In the genomic region with DNA sequence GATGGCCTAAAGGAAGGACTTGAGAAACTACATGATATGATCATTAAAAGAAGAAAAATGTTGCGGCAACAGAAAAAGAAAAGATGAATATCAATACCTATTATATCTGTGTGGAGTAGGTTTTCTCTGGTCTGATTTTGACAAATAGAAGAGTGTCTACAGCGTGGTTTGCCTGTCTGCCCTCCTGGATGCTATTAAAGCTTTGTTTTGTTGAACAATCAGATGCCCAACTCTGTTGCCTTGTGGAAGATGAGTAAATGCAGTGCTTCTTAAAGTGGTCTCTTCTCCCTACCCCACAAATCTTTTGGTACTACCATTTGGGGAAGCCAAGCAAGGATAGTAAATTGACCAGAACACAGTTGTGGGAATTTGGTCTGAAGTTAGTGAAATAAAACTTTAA, we compare ENCODE assay signal across 8 cellular contexts. TPM values are rescaled to one million over a fixed set of nuclear protein-coding genes. Genes with fewer than 3 reads are reported as not detected.
A peak's percentile ranks its signal among the peaks of the same experiment; 100 is the strongest.
DNase-seq lines count a peak whose midpoint lies in the region; ATAC-seq, FAIRE-seq and TF ChIP-seq lines count a peak whose summit lies in the region.
"Not testable (repeated sequence)": the region's sequence is repeated elsewhere in the genome, so short reads cannot be mapped to it uniquely, and the experiment has no call there.

No MANE protein-coding gene starts in this region.

- H3K4ac ChIP-seq in IMR-90 (ENCODE audit: low read depth, low read length), result not testable (repeated sequence)

- H3K27ac Mint-ChIP-seq in activated CD4-positive, alpha-beta memory T cell treated with anti-CD3 and anti-CD28 coated beads, Interleukin-2, amount 10 ng/mL, durations not matched to agents 7 days and 5 days, result not testable (repeated sequence)
- H3K27ac Mint-ChIP-seq in neural crest cell (ENCODE audit: unreplicated experiment), result peak overlapping the region; percentile 58

- peaks cover 56% of the 10 kb centered on the region for H3K4me1 Mint-ChIP-seq in activated CD4-positive, alpha-beta memory T cell treated with anti-CD3 and anti-CD28 coated beads, Interleukin-2, amount 10 ng/mL, durations not matched to agents 7 days and 5 days
- peaks cover 55% of the 10 kb centered on the region for H3K4me1 Mint-ChIP-seq in neural crest cell

- not testable (repeated sequence) for H4K91ac ChIP-seq in IMR-90 (ENCODE audit: insufficient read depth, low read depth, low read length)

- TF ChIP-seq POLR2A in IMR-90 (IDR thresholded peaks at IDR 0.05; ENCODE audit: low read depth, low read length), result not testable (repeated sequence)

- H3K9ac ChIP-seq in IMR-90 (ENCODE audit: low read depth, low read length); fibroblast of lung (ENCODE audit: insufficient read depth, low read length): not testable (repeated sequence)
- H3K9ac ChIP-seq in keratinocyte (ENCODE audit: control insufficient read depth, extremely low read depth, insufficient read depth, low read length) (peak overlapping the region; percentile 40), smooth muscle cell (ENCODE audit: low read depth) (peak overlapping the region; percentile 56)

- POLR2A ChIA-PET in AG04450 (lab: Yijun Ruan, JAX); IMR-90 (lab: Charles Lee; ENCODE audit: unreplicated experiment): not testable (repeated sequence)
- POLR2A ChIA-PET in activated CD4-positive, alpha-beta memory T cell treated with anti-CD3 and anti-CD28 coated beads, Interleukin-2, amount 10 ng/mL, durations not matched to agents 7 days and 5 days (lab: Charles Lee), result interaction anchor here (1.1 kb wide), 1 partner anchor 28 kb away, joined by 4 read pairs; no protein-coding TSS in a partner anchor

- DNase-seq in AG04450 (ENCODE audit: low read depth, low spot score); IMR-90; activated CD4-positive, alpha-beta memory T cell treated with anti-CD3 and anti-CD28 coated beads, Interleukin-2, amount 10 ng/mL, durations not matched to agents 7 days and 5 days; cardiac fibroblast (ENCODE audit: low read depth in 2 of 2); fibroblast of lung (ENCODE audit: low read depth in 2 of 2); keratinocyte (ENCODE audit: low read depth, low spot score); neural crest cell (ENCODE audit: low read depth, low spot score); smooth muscle cell (lab: John Stamatoyannopoulos, UW; ENCODE audit: unreplicated experiment): not testable (repeated sequence)

- not testable (repeated sequence) for H3K18ac ChIP-seq in IMR-90 (ENCODE audit: low read depth, low read length)

- H3K4me2 ChIP-seq in IMR-90 (ENCODE audit: low read depth, low read length) (peak overlapping the region; percentile 18; the same call in 1 of the 2 replicates), fibroblast of lung (ENCODE audit: extremely low read depth, insufficient read depth, low read length) (peak overlapping the region; percentile 62), keratinocyte (ENCODE audit: control insufficient read depth, extremely low read depth, insufficient read depth, low read depth, low read length) (peak overlapping the region; percentile 82), smooth muscle cell (peak overlapping the region; percentile 94)

- FAIRE-seq in keratinocyte (lab: Jason Lieb, UNC), result not testable (repeated sequence)

- H2AK9ac ChIP-seq in IMR-90 (replicated peaks; ENCODE audit: low read depth, low read length, poor library complexity), result not testable (repeated sequence)

- not testable (repeated sequence) for H3K23ac ChIP-seq in IMR-90 (ENCODE audit: low read depth, low read length)

- not testable (repeated sequence) for H2AK5ac ChIP-seq in IMR-90 (ENCODE audit: low read depth, low read length)

- H3K79me2 ChIP-seq in fibroblast of lung (ENCODE audit: control insufficient read depth, insufficient read depth, low read length) (peaks cover 19% of the 10 kb centered on the region), keratinocyte (ENCODE audit: control insufficient read depth, insufficient read depth, low read length) (peaks cover 40% of the 10 kb centered on the region), smooth muscle cell (ENCODE audit: low read depth) (peaks cover 62% of the 10 kb centered on the region)

- in situ Hi-C loops in IMR-90 (cut with MboI; ENCODE audit: low sequenced_read_pairs), result loop anchor here (25.0 kb wide), 1 partner anchor 424 kb away; no protein-coding TSS in a partner anchor

- not testable (repeated sequence) for ATAC-seq in IMR-90 (ENCODE audit: low read depth)

- H2AFZ ChIP-seq in IMR-90 (replicated peaks; ENCODE audit: low read length, poor library complexity); fibroblast of lung (ENCODE audit: low read length); keratinocyte (ENCODE audit: control insufficient read depth, low read length); smooth muscle cell (ENCODE audit: low read depth): not testable (repeated sequence)

- not testable (repeated sequence) for H3K36me3 ChIP-seq in IMR-90 (ENCODE audit: control insufficient read depth, insufficient read depth, low read length); fibroblast of lung (ENCODE audit: control insufficient read depth, insufficient read depth, low read length); keratinocyte (ENCODE audit: control insufficient read depth in 2 of 2, extremely low read depth in 1 of 2, insufficient read depth in 2 of 2, low read length in 2 of 2); smooth muscle cell (ENCODE audit: low read depth)

- H4K5ac ChIP-seq in IMR-90 (ENCODE audit: low read depth, low read length), result not testable (repeated sequence)

- no CpG with 5 or more reads among the region's 2 CpGs for WGBS in IMR-90 (ENCODE audit: extremely low coverage in 2 of 2, insufficient read length in 1 of 2), 2 experiments
- 70% methylated on average over 2 of the region's 2 CpGs for WGBS in smooth muscle cell (ENCODE audit: low lambda C conversion rate)

- BruUV-seq in IMR-90 (replicated peaks; lab: Mats Ljungman, UMichigan), result not testable (repeated sequence)

- H3K27ac ChIP-seq in AG04450 (ENCODE audit: low read depth, low read length); IMR-90 (ENCODE audit: insufficient read depth, low read length); fibroblast of lung (ENCODE audit: insufficient read depth, low read length); keratinocyte (ENCODE audit: control insufficient read depth, insufficient read depth, low read length); smooth muscle cell (ENCODE audit: low read depth): not testable (repeated sequence)

- intact Hi-C loops in IMR-90 (cut with micrococcal nuclease), result loop anchor here (5.0 kb wide), 4 partner anchors 69 to 509 kb away; no protein-coding TSS in a partner anchor

- H3K4me3 Mint-ChIP-seq in activated CD4-positive, alpha-beta memory T cell treated with anti-CD3 and anti-CD28 coated beads, Interleukin-2, amount 10 ng/mL, durations not matched to agents 7 days and 5 days, result peak overlapping the region; percentile 98
- peak overlapping the region; percentile 97 for H3K4me3 Mint-ChIP-seq in neural crest cell

- peaks cover 12% of the 10 kb centered on the region for H3F3A ChIP-seq in smooth muscle cell (ENCODE audit: low read depth)

- not testable (repeated sequence) for H3K27me3 Mint-ChIP-seq in activated CD4-positive, alpha-beta memory T cell treated with anti-CD3 and anti-CD28 coated beads, Interleukin-2, amount 10 ng/mL, durations not matched to agents 7 days and 5 days; neural crest cell (ENCODE audit: low read depth)

- not testable (repeated sequence) for H3K9me3 ChIP-seq in AG04450 (ENCODE audit: control insufficient read depth, insufficient read depth, low read length); IMR-90 (ENCODE audit: control insufficient read depth, insufficient read depth, low read length); fibroblast of lung (ENCODE audit: control insufficient read depth, insufficient read depth, low read depth, low read length); keratinocyte (ENCODE audit: control insufficient read depth, low read depth, low read length); smooth muscle cell (replicated peaks; ENCODE audit: low read depth)

- CTCF ChIA-PET in AG04450 (lab: Charles Lee), result interaction anchor here (9.0 to 9.8 kb wide), 2 partner anchors 428 to 573 kb away, joined by 89 to 104 read pairs; no protein-coding TSS in a partner anchor
- CTCF ChIA-PET in IMR-90 (lab: Yijun Ruan, JAX), result not testable (repeated sequence)
- CTCF ChIA-PET in activated CD4-positive, alpha-beta memory T cell treated with anti-CD3 and anti-CD28 coated beads, Interleukin-2, amount 10 ng/mL, durations not matched to agents 7 days and 5 days (lab: Charles Lee), result interaction anchor here (1.2 kb wide), 1 partner anchor 30 kb away, joined by 3 read pairs; no protein-coding TSS in a partner anchor

- not testable (repeated sequence) for H3K9me3 Mint-ChIP-seq in activated CD4-positive, alpha-beta memory T cell treated with anti-CD3 and anti-CD28 coated beads, Interleukin-2, amount 10 ng/mL, durations not matched to agents 7 days and 5 days; neural crest cell

- dilution Hi-C loops in IMR-90 (cut with HindIII; ENCODE audit: low sequenced_read_pairs, unreplicated experiment), result not testable (repeated sequence)
- dilution Hi-C loops in keratinocyte (cut with MboI; ENCODE audit: extremely low pct_ligation_motif_present, low sequenced_read_pairs), result loop anchor here (25.0 kb wide), 1 partner anchor 574 kb away; no protein-coding TSS in a partner anchor

- H3K36me3 Mint-ChIP-seq in activated CD4-positive, alpha-beta memory T cell treated with anti-CD3 and anti-CD28 coated beads, Interleukin-2, amount 10 ng/mL, durations not matched to agents 7 days and 5 days (ENCODE audit: low read depth), result peaks cover 18% of the 10 kb centered on the region
- H3K36me3 Mint-ChIP-seq in neural crest cell (ENCODE audit: low read depth), result not testable (repeated sequence)

- not testable (repeated sequence) for H4K8ac ChIP-seq in IMR-90 (ENCODE audit: low read depth in 2 of 2, low read length in 2 of 2)

- H3K9me1 ChIP-seq in IMR-90 (ENCODE audit: insufficient read depth, low read length); keratinocyte (ENCODE audit: control insufficient read depth, extremely low read depth, insufficient read depth, low read length): not testable (repeated sequence)

- H3K27me3 ChIP-seq in AG04450 (ENCODE audit: control insufficient read depth, insufficient read depth, low read length); IMR-90 (ENCODE audit: control insufficient read depth, insufficient read depth, low read length); fibroblast of lung (ENCODE audit: control insufficient read depth, insufficient read depth, low read length); keratinocyte (ENCODE audit: control insufficient read depth, extremely low read depth, insufficient read depth, low read length); smooth muscle cell (ENCODE audit: low read depth): not testable (repeated sequence)

- not testable (repeated sequence) for H4K20me1 ChIP-seq in IMR-90 (ENCODE audit: insufficient read depth, low read length); fibroblast of lung (ENCODE audit: control insufficient read depth, extremely low read depth, insufficient read depth, low read length); keratinocyte (ENCODE audit: control insufficient read depth, extremely low read depth, insufficient read depth, low read length)
- H4K20me1 ChIP-seq in smooth muscle cell (ENCODE audit: low read depth), result peaks cover 47% of the 10 kb centered on the region

- H3K56ac ChIP-seq in IMR-90 (ENCODE audit: extremely low read depth, insufficient read depth, low read length), result not testable (repeated sequence)

- H3K14ac ChIP-seq in IMR-90 (replicated peaks; ENCODE audit: low read depth, low read length), result not testable (repeated sequence)

- not testable (repeated sequence) for H2BK120ac ChIP-seq in IMR-90 (ENCODE audit: low read depth, low read length)

- H3K4me3 ChIP-seq in AG04450 (ENCODE audit: low read depth, low read length) (peak overlapping the region; percentile 51), cardiac fibroblast (replicated peaks in 1 of 2; ENCODE audit: low read depth in 2 of 2, low read length in 2 of 2) (peak overlapping the region; percentile 26 to 34), fibroblast of lung (replicated peaks in 1 of 4; ENCODE audit: control extremely low read depth in 1 of 4, insufficient read depth in 1 of 4, low read depth in 3 of 4, low read length in 4 of 4) (peak overlapping the region; percentile 9 to 100 (median 25)), keratinocyte (ENCODE audit: control insufficient read depth in 2 of 3, extremely low read depth in 1 of 3, insufficient read depth in 2 of 3, low read depth in 1 of 3, low read length in 3 of 3) (peak overlapping the region; percentile 56 to 91 (median 77)), smooth muscle cell (peak overlapping the region; percentile 78)
- not testable (repeated sequence) for H3K4me3 ChIP-seq in IMR-90 (ENCODE audit: insufficient read depth, low read depth, low read length)

- peaks cover 11 to 24% of the 10 kb centered on the region in 2 experiments for H3K79me1 ChIP-seq in IMR-90 (ENCODE audit: low read depth in 1 of 2, low read length in 2 of 2)

- H2BK15ac ChIP-seq in IMR-90 (ENCODE audit: low read depth, low read length), result not testable (repeated sequence)

- H2BK20ac ChIP-seq in IMR-90 (ENCODE audit: low read depth, low read length), result not testable (repeated sequence)

- not testable (repeated sequence) for H3K4me1 ChIP-seq in IMR-90 (ENCODE audit: control insufficient read depth, insufficient read depth, low read length); fibroblast of lung (ENCODE audit: control insufficient read depth, extremely low read depth, insufficient read depth, low read length); keratinocyte (ENCODE audit: control insufficient read depth, extremely low read depth, insufficient read depth, low read length)
- H3K4me1 ChIP-seq in smooth muscle cell (ENCODE audit: low read depth), result peaks cover 17% of the 10 kb centered on the region

- not testable (repeated sequence) for TF ChIP-seq RAD21 in IMR-90 (IDR thresholded peaks at IDR 0.05; ENCODE audit: low read length)

- H2BK5ac ChIP-seq in IMR-90 (ENCODE audit: low read depth, low read length, poor library complexity, severe bottlenecking), result not testable (repeated sequence)

- TF ChIP-seq CTCF in AG04450 (IDR thresholded peaks at IDR 0.05; ENCODE audit: low read depth, low read length); IMR-90 (conservative IDR thresholded peaks at IDR 0.05; ENCODE audit: low read depth, low read length); cardiac fibroblast (IDR thresholded peaks at IDR 0.05; ENCODE audit: low read depth, low read length); fibroblast of lung (conservative IDR thresholded peaks at IDR 0.05 in 1 of 2, IDR thresholded peaks at IDR 0.05 in 1 of 2; ENCODE audit: low read depth in 1 of 2, low read length in 2 of 2); keratinocyte (optimal IDR thresholded peaks at IDR 0.05 in 1 of 3, IDR thresholded peaks at IDR 0.05 in 1 of 3, conservative IDR thresholded peaks at IDR 0.05 in 1 of 3; ENCODE audit: extremely low read depth in 1 of 3, insufficient read depth in 2 of 3, low read length in 3 of 3); neural crest cell (conservative IDR thresholded peaks at IDR 0.05); smooth muscle cell (IDR thresholded peaks at IDR 0.05; ENCODE audit: borderline replicate concordance, insufficient read depth, poor library complexity, severe bottlenecking): not testable (repeated sequence)

RNA-seq across cellular contexts. Expression of gene ARL4A, which starts 1.3 kb away (rescaled TPM):
- polyA plus RNA-seq in AG04450 (2011; rRNA removed), result 18.3 and 31.0 TPM in 2 replicates
- polyA minus RNA-seq in AG04450 (2011; rRNA and poly(A)+ RNA removed), result 7.4 and 18.2 TPM in 2 replicates
- total RNA-seq in IMR-90 (2012; rRNA removed), result 22.4 and 48.0 TPM in 2 replicates
- polyA plus RNA-seq in IMR-90 (2012; rRNA removed), result 7.9 and 13.7 TPM in 2 replicates
- 2.2 TPM in 2 replicates for polyA plus RNA-seq in IMR-90 (2012; cell fraction: cytosol; rRNA removed)
- 1.4 and 4.4 TPM in 2 replicates for polyA plus RNA-seq in IMR-90 (2012; cell fraction: nucleus; rRNA removed; ENCODE audit: low replicate concordance)
- 10 to 100 TPM; 19.1 to 19.8 TPM for total RNA-seq in activated CD4-positive, alpha-beta memory T cell treated with anti-CD3 and anti-CD28 coated beads, Interleukin-2, amount 10 ng/mL, durations not matched to agents 7 days and 5 days
- total RNA-seq in fibroblast of lung, result 31.6 and 37.0 TPM in 2 replicates
- polyA plus RNA-seq in fibroblast of lung, result 11.4 and 24.1 TPM in 2 replicates
- 8.0 and 15.6 TPM in 2 replicates for polyA plus RNA-seq in fibroblast of lung (2012)
- polyA minus RNA-seq in fibroblast of lung (ENCODE audit: low replicate concordance), result 3.1 TPM in 1 of 2 replicates, not detected in the other
- polyA plus RNA-seq in keratinocyte, result 9.5 to 17.1 TPM (median 13.6 TPM) in 3 replicates
- polyA plus RNA-seq in keratinocyte (2011; ENCODE audit: low read depth), result 49.0 TPM
- polyA plus RNA-seq in keratinocyte (2011; cell fraction: cytosol; rRNA removed), result 11.4 and 20.1 TPM in 2 replicates
- polyA plus RNA-seq in keratinocyte (2011; cell fraction: nucleus; rRNA removed), result 10.4 and 12.5 TPM in 2 replicates
- polyA plus RNA-seq in keratinocyte (2012; ENCODE audit: low replicate concordance), result 12.9 and 38.0 TPM in 2 replicates
- 2.9 to 12.4 TPM (median 8.9 TPM) in 3 replicates for polyA minus RNA-seq in keratinocyte
- 5.6 TPM for polyA minus RNA-seq in keratinocyte (2011; cell fraction: cytosol; rRNA and poly(A)+ RNA removed)
- polyA minus RNA-seq in keratinocyte (2011; cell fraction: nucleus; rRNA and poly(A)+ RNA removed), result 3.4 and 6.0 TPM in 2 replicates
- total RNA-seq in neural crest cell, result 65.0 and 71.1 TPM in 2 replicates
- total RNA-seq in smooth muscle cell, result 86.6 and 112 TPM in 2 replicates
- polyA plus RNA-seq in smooth muscle cell, result 97.3 and 113 TPM in 2 replicates

Comparison
In these comparisons a context has a peak if more than half of its experiments do, and no peak if none do; other contexts are left out.
1. H3K4me2 ChIP-seq: peak in every context shown above with its lines; median percentile 94 in smooth muscle cell; 82 in keratinocyte; 62 in fibroblast of lung; 18 in IMR-90.